ENCODE assay signal across 17 cellular contexts in the genomic region with DNA sequence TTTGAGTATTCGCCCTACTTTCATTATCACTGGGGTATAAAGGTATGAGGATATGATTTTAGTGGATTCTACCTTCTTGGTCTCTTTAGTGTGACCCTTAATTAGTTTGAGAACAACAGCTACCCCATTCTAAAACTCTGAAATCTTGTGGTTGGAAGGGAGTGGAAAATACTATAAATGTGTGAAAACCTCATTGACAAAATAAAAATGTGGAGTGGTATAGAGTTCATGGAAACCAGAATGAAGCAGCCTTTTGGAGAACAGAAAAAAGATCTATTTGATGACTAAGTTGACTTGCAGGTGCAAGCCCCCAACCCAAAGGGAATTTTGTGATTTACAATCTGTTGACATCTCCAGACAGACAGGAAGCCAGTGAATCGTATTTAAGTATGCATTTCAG.
"Had no signal": no experiment of that assay in that cellular context is flagged by ENCODE, and none has a peak within 500 bp of the region (broad histone marks: within the 10 kb centered on the region; RNA-seq: fewer than 3 reads in every experiment).

No MANE protein-coding gene starts in this region.

- H3K4me1 Mint-ChIP-seq: activated T-helper 17 cell treated with anti-CD3 and anti-CD28 coated beads, Interleukin-2, amount 50 U/mL, for 72 hours; naive B cell; stimulated activated memory B cell treated with anti-CD40 and anti-IgM and Interleukin-4, amounts not matched to agents 10 μg/mL and 1 μg/mL and 100 μg/mL, for 72 hours had no signal

- H3K4me3 ChIP-seq: body of pancreas, esophagus muscularis mucosa had no signal

- H3K27ac Mint-ChIP-seq: activated naive CD4-positive, alpha-beta T cell treated with anti-CD3 and anti-CD28 coated beads, Interleukin-2, amount 50 U/mL, for 72 hours; activated T-helper 17 cell treated with anti-CD3 and anti-CD28 coated beads, Interleukin-2, amount 50 U/mL, for 72 hours; naive B cell; stimulated activated memory B cell treated with anti-CD40 and anti-IgM and Interleukin-4, amounts not matched to agents 10 μg/mL and 1 μg/mL and 100 μg/mL, for 72 hours; type B pancreatic cell had no signal

- H3K27me3 ChIP-seq: body of pancreas, esophagus muscularis mucosa, neutrophil had no signal

- H3K4me1 ChIP-seq: body of pancreas, esophagus muscularis mucosa had no signal

- ATAC-seq: activated T-helper 17 cell treated with anti-CD3 and anti-CD28 coated beads, Interleukin-2, amount 50 U/mL, for 72 hours; body of pancreas; left lobe of liver; stimulated activated memory B cell treated with anti-CD40 and anti-IgM and Interleukin-4, amounts not matched to agents 10 μg/mL and 1 μg/mL and 100 μg/mL, for 72 hours had no signal

- H3K9me3 Mint-ChIP-seq: activated naive CD4-positive, alpha-beta T cell treated with anti-CD3 and anti-CD28 coated beads, Interleukin-2, amount 50 U/mL, for 72 hours; activated T-helper 17 cell treated with anti-CD3 and anti-CD28 coated beads, Interleukin-2, amount 50 U/mL, for 72 hours; stimulated activated memory B cell treated with anti-CD40 and anti-IgM and Interleukin-4, amounts not matched to agents 10 μg/mL and 1 μg/mL and 100 μg/mL, for 72 hours had no signal

- H3K36me3 ChIP-seq: esophagus muscularis mucosa, neutrophil had no signal

- H3K9me3 ChIP-seq: body of pancreas, esophagus muscularis mucosa, neutrophil had no signal

- H3K27me3 Mint-ChIP-seq: type B pancreatic cell had no signal

- H3K4me3 Mint-ChIP-seq: activated T-helper 17 cell treated with anti-CD3 and anti-CD28 coated beads, Interleukin-2, amount 50 U/mL, for 72 hours; naive B cell; stimulated activated memory B cell treated with anti-CD40 and anti-IgM and Interleukin-4, amounts not matched to agents 10 μg/mL and 1 μg/mL and 100 μg/mL, for 72 hours; type B pancreatic cell had no signal

- H3K36me3 Mint-ChIP-seq: naive B cell; stimulated activated memory B cell treated with anti-CD40 and anti-IgM and Interleukin-4, amounts not matched to agents 10 μg/mL and 1 μg/mL and 100 μg/mL, for 72 hours; type B pancreatic cell had no signal

- DNase-seq: activated CD4-positive, alpha-beta T cell treated with anti-CD3 and anti-CD28 coated beads for 48 hours; amygdala; body of pancreas; caudate nucleus; islet precursor cell; naive B cell; posterior cingulate gyrus; retina; substantia nigra; T-helper 2 cell had no signal

- H3K27ac ChIP-seq: body of pancreas, esophagus muscularis mucosa, neutrophil had no signal
